In genomic region chr3:48664929-48665328, GRCh38 we compare ENCODE assay signal across 30 cellular contexts. TPM values are rescaled to one million over a fixed set of nuclear protein-coding genes. Genes with fewer than 3 reads are reported as not detected.
A peak's percentile ranks its signal among the peaks of the same experiment; 100 is the strongest.
DNase-seq lines count a peak whose midpoint lies in the region; FAIRE-seq and TF ChIP-seq lines count a peak whose summit lies in the region.
"Had no signal": no experiment of that assay in that cellular context is flagged by ENCODE, and none has a peak within 500 bp of the region (broad histone marks: within the 10 kb centered on the region; RNA-seq: fewer than 3 reads in every experiment).

No MANE protein-coding gene starts in this region.

- H3K79me2 ChIP-seq in H1 (ENCODE audit: control insufficient read depth in 1 of 2, insufficient read depth in 2 of 2, low read length in 2 of 2) (no peaks in the 10 kb centered on the region), osteoblast (ENCODE audit: insufficient read depth, low read length) (no peaks in the 10 kb centered on the region)

- peak overlapping the region; percentile 86; the same call in 1 of the 2 replicates for H2AK5ac ChIP-seq in H1 (ENCODE audit: low read depth, low read length)

- no peak overlapping the region; the same call in 1 of the 2 replicates for H3K27ac ChIP-seq in HUES64 (ENCODE audit: low read depth, low read length)
- H3K27ac ChIP-seq in H1 (ENCODE audit: low read depth, low read length), result no peak overlapping the region
- H3K27ac ChIP-seq in osteoblast (ENCODE audit: low read depth, low read length), result peak overlapping the region; percentile 99
- H3K27ac ChIP-seq: ovary had no signal

- H3K4me1 ChIP-seq in HUES64 (ENCODE audit: insufficient read depth, low read length) (peaks cover 4% of the 10 kb centered on the region; the same call in 1 of the 2 replicates), H1 (replicated peaks in 1 of 4; ENCODE audit: control insufficient read depth in 3 of 4, insufficient read depth in 4 of 4, low read length in 3 of 4) (peaks cover 0 to 11% (median 7%) of the 10 kb centered on the region in 4 experiments; a peak in 5 of 7 replicates), osteoblast (ENCODE audit: insufficient read depth, low read length) (peaks cover 18% of the 10 kb centered on the region)

- H4K20me1 ChIP-seq in H1 (replicated peaks in 1 of 2; ENCODE audit: control insufficient read depth in 1 of 2, insufficient read depth in 2 of 2, low read length in 2 of 2) (peaks cover 5 to 12% of the 10 kb centered on the region in 2 experiments), osteoblast (ENCODE audit: insufficient read depth, low read length) (peaks cover 6% of the 10 kb centered on the region)

- no peak for TF ChIP-seq EP300 in H1 (IDR thresholded peaks at IDR 0.05; ENCODE audit: borderline replicate concordance in 1 of 2, low read depth in 2 of 2, low read length in 2 of 2)

- H3K27me3 ChIP-seq in HUES64 (ENCODE audit: insufficient read depth, low read length) (no peaks in the 10 kb centered on the region), H1 (replicated peaks in 1 of 4; ENCODE audit: control insufficient read depth in 3 of 4, extremely low read depth in 1 of 4, insufficient read depth in 3 of 4, low read length in 3 of 4) (0 out of 7 replicates have a peak, but pooled peaks cover 0 to 4% (median 0%) of the 10 kb centered on the region in 4 experiments), osteoblast (ENCODE audit: insufficient read depth, low read length) (no peaks in the 10 kb centered on the region)
- H3K27me3 ChIP-seq: ovary had no signal

- TF ChIP-seq CTCF in H1 (IDR thresholded peaks at IDR 0.05; ENCODE audit: control extremely low read depth in 1 of 3, insufficient read depth in 1 of 3, low read depth in 1 of 3, low read length in 3 of 3) (no peak), osteoblast (IDR thresholded peaks at IDR 0.05; ENCODE audit: extremely low read depth, low read depth, low read length) (no peak)

- peak; percentile 22 for DNase-seq in NCI-H82 (lab: John Stamatoyannopoulos, UW)
- DNase-seq in NCI-H82 treated with DMSO at 0.1 percent for 48 hours (lab: John Stamatoyannopoulos, UW; ENCODE audit: unreplicated experiment), result no peak
- DNase-seq in H1 (ENCODE audit: low read depth in 1 of 2, low spot score in 2 of 2), result no peak
- DNase-seq in osteoblast (ENCODE audit: insufficient read length, low spot score, missing footprints), result peak; percentile 27
- no peak for DNase-seq in occipital lobe (lab: John Stamatoyannopoulos, UW)
- no peak for DNase-seq in NCI-H510A treated with DMSO at 0.1 percent for 48 hours (lab: John Stamatoyannopoulos, UW)
- DNase-seq in islet precursor cell, result no peak
- DNase-seq: activated CD4-positive, alpha-beta T cell treated with anti-CD3 and anti-CD28 coated beads for 36 hours; activated naive CD8-positive, alpha-beta T cell treated with anti-CD3 and anti-CD28 coated beads for 36 hours; activated T-cell treated with anti-CD3 and anti-CD28 coated beads for 4 hours; aorta; CD8-positive, alpha-beta memory T cell; hypothalamus; KBM-7; left ventricle myocardium inferior; MM.1S; naive B cell; NCI-H526; ovary; stimulated activated CD4-positive, alpha-beta T cell treated with anti-CD3 and anti-CD28 coated beads, Interleukin-1b, Interleukin-23, amount 100 ng/mL, for 48 hours; T-helper 2 cell; transverse colon had no signal

- H3K9me3 ChIP-seq in HUES64 (ENCODE audit: insufficient read depth, low read depth, low read length) (no peaks in the 10 kb centered on the region), H1 (ENCODE audit: insufficient read depth in 2 of 2, low read depth in 1 of 2, low read length in 1 of 2) (no peaks in the 10 kb centered on the region), osteoblast (ENCODE audit: low read depth, low read length) (no peaks in the 10 kb centered on the region)
- H3K9me3 ChIP-seq: A549, gastroesophageal sphincter, HAP-1, left ventricle myocardium inferior, ovary, transverse colon had no signal

- H4K8ac ChIP-seq in H1 (ENCODE audit: extremely low read depth, insufficient read depth, low read length), result no peak overlapping the region

- peak overlapping the region; percentile 72; the same call in 1 of the 2 replicates for H2BK15ac ChIP-seq in H1 (ENCODE audit: low read length)

- H3K4ac ChIP-seq in H1 (replicated peaks; ENCODE audit: insufficient read length, low read depth, low read length), result no peak overlapping the region

- no peak overlapping the region for H2AFZ ChIP-seq in H1 (ENCODE audit: low read length)
- no peak overlapping the region for H2AFZ ChIP-seq in osteoblast (ENCODE audit: low read length)

- H4K5ac ChIP-seq in H1 (ENCODE audit: insufficient read length, low read depth, low read length), result no peak overlapping the region

- H3K18ac ChIP-seq in H1 (ENCODE audit: extremely low read depth, low read length), result no peak overlapping the region

- H2BK12ac ChIP-seq in H1 (ENCODE audit: low read depth, low read length), result 0 out of 2 replicates have a peak overlapping the region, but pooled peaks have one; percentile 50

- peak overlapping the region in 1 of 2 experiments; percentile 77; a peak in 1 of 4 replicates for H3K4me2 ChIP-seq in H1 (ENCODE audit: insufficient read depth in 1 of 2, low read depth in 2 of 2, low read length in 2 of 2)
- no peak overlapping the region for H3K4me2 ChIP-seq in osteoblast (ENCODE audit: insufficient read depth, low read length)
- H3K4me2 ChIP-seq: smooth muscle cell had no signal

- peak overlapping the region; percentile 15; the same call in 1 of the 2 replicates for H3K9ac ChIP-seq in HUES64 (ENCODE audit: low read depth, low read length)
- no peak overlapping the region for H3K9ac ChIP-seq in H1 (replicated peaks in 1 of 4; ENCODE audit: extremely low read depth in 1 of 4, low read depth in 3 of 4, low read length in 3 of 4)

- 0 out of 2 replicates have a peak overlapping the region, but pooled peaks have one; percentile 52 for H2BK5ac ChIP-seq in H1 (ENCODE audit: low read depth, low read length)

- TF ChIP-seq RAD21 in H1 (IDR thresholded peaks at IDR 0.05 in 1 of 2, conservative IDR thresholded peaks at IDR 0.05 in 1 of 2; ENCODE audit: low read depth in 2 of 2, low read length in 2 of 2), result no peak

- peak in 1 of 2 experiments; percentile 53; a peak in 2 of 3 replicates for TF ChIP-seq POLR2A in H1 (IDR thresholded peaks at IDR 0.05; ENCODE audit: control extremely low read depth in 1 of 2, low read depth in 2 of 2, low read length in 2 of 2)

- CTCF ChIA-PET in H1 (lab: Charles Lee; ENCODE audit: partially characterized antibody), result interaction anchor here (0.9 to 5.2 kb wide), 12 partner anchors 10 to 357 kb away, joined by 3 to 27 read pairs (median 3); partner anchors contain the start of genes NCKIPSD, NDUFAF3, PRKAR2A and SLC26A6

- H3K23me2 ChIP-seq in H1 (ENCODE audit: low read depth, low read length), result peaks cover 12% of the 10 kb centered on the region; the same call in 1 of the 2 replicates

- POLR2A ChIA-PET in H1 (lab: Charles Lee; ENCODE audit: partially characterized antibody), result interaction anchor here (1.5 to 11.1 kb wide), 8 partner anchors 13 to 75 kb away, joined by 3 to 175 read pairs (median 42); partner anchors contain the start of genes NCKIPSD and SLC26A6

- no peak for FAIRE-seq in H1 (lab: Jason Lieb, UNC)
- FAIRE-seq: A549, G401.6 had no signal

- no peak overlapping the region for H3K56ac ChIP-seq in H1 (replicated peaks; ENCODE audit: insufficient read length, low read depth, low read length)

- no peak overlapping the region for H3K14ac ChIP-seq in H1 (ENCODE audit: insufficient read length)

- peaks cover 21% of the 10 kb centered on the region for H3K36me3 ChIP-seq in HUES64 (ENCODE audit: insufficient read depth, low read length)
- H3K36me3 ChIP-seq in H1 (ENCODE audit: control insufficient read depth in 2 of 4, insufficient read depth in 4 of 4, low read length in 3 of 4), result peaks cover 0 to 12% (median 1%) of the 10 kb centered on the region in 4 experiments; a peak in 4 of 8 replicates
- no peaks in the 10 kb centered on the region for H3K36me3 ChIP-seq in osteoblast (ENCODE audit: insufficient read depth, low read length)
- H3K36me3 ChIP-seq: gastroesophageal sphincter, left ventricle myocardium inferior, ovary, transverse colon had no signal

- no peak overlapping the region for H2BK20ac ChIP-seq in H1 (ENCODE audit: low read length)

- 79% methylated on average over 3 of the region's 4 CpGs for WGBS in HUES64
- 92% methylated on average over 4 of the region's 4 CpGs; no CpG with 5 or more reads in 1 of the 2 experiments for WGBS in H1 (ENCODE audit: extremely low coverage in 1 of 2, insufficient coverage in 1 of 2, insufficient read length in 1 of 2, insufficient replicate concordance in 2 of 2, low coverage in 1 of 2, low lambda C conversion rate in 2 of 2, missing lambda C conversion rate in 1 of 2), 2 experiments

- 0 out of 2 replicates have a peak overlapping the region, but pooled peaks have one; percentile 79 for H3K4me3 ChIP-seq in HUES64 (ENCODE audit: low read length)
- H3K4me3 ChIP-seq in H1 (ENCODE audit: extremely low read depth in 1 of 4, insufficient read depth in 2 of 4, low read depth in 3 of 4, low read length in 4 of 4), result no peak overlapping the region
- no peak overlapping the region for H3K4me3 ChIP-seq in osteoblast (ENCODE audit: insufficient read depth, low read length)
- H3K4me3 ChIP-seq: A549, gastroesophageal sphincter, ovary, smooth muscle cell, transverse colon had no signal

- no peak overlapping the region for H3K23ac ChIP-seq in H1 (ENCODE audit: insufficient read length)

- no peak overlapping the region for H2BK120ac ChIP-seq in H1 (replicated peaks; ENCODE audit: low read depth, low read length)

- peaks cover 2% of the 10 kb centered on the region; the same call in 1 of the 2 replicates for H3K79me1 ChIP-seq in H1 (ENCODE audit: low read depth, low read length)

- no peak overlapping the region for H4K91ac ChIP-seq in H1 (replicated peaks; ENCODE audit: insufficient read length, low read length)

RNA-seq across cellular contexts. Expression of gene CELSR3, which starts 2.2 kb away (rescaled TPM):
- polyA plus RNA-seq in HUES64 (2013, experiment 1 of 2), result 10.1 TPM
- polyA plus RNA-seq in HUES64 (2013, experiment 2 of 2), result 12.7 TPM
- 26.7 and 29.5 TPM in 2 replicates for total RNA-seq in H1 (2021; fragmentation: NEBNext Ultra II Directional; extraction: Animal tissue kit (Norgen Biotek cat#: 25700))
- 11.6 and 17.5 TPM in 2 replicates for polyA plus RNA-seq in H1 (2011; rRNA removed)
- 11.5 TPM for polyA plus RNA-seq in H1 (2011; cell fraction: cytosol; rRNA removed)
- 57.7 TPM for polyA plus RNA-seq in H1 (2011; cell fraction: nucleus; rRNA removed)
- polyA plus RNA-seq in H1 (2012, experiment 1 of 2), result 16.1 to 23.3 TPM (median 21.1 TPM) in 4 replicates
- 19.3 TPM for polyA plus RNA-seq in H1 (2012, experiment 2 of 2)
- 17.3 TPM for polyA plus RNA-seq in H1 (2013, experiment 1 of 2)
- 14.2 TPM for polyA plus RNA-seq in H1 (2013, experiment 2 of 2)
- 26.2 and 26.5 TPM in 2 replicates for polyA minus RNA-seq in H1 (2011; rRNA and poly(A)+ RNA removed)
- 20.9 TPM for polyA minus RNA-seq in H1 (2011; cell fraction: cytosol; rRNA and poly(A)+ RNA removed)
- polyA minus RNA-seq in H1 (2011; cell fraction: nucleus; rRNA and poly(A)+ RNA removed), result 30.1 TPM
- total RNA-seq in osteoblast (1.2 and 1.4 TPM in 2 replicates), occipital lobe (34.5 TPM)

RNA-seq across cellular contexts. Expression of gene NCKIPSD, which starts 20.8 kb away (rescaled TPM):
- polyA plus RNA-seq in HUES64 (2013, experiment 1 of 2), result 26.5 TPM
- 25.8 TPM for polyA plus RNA-seq in HUES64 (2013, experiment 2 of 2)
- total RNA-seq in H1 (2021; fragmentation: NEBNext Ultra II Directional; extraction: Animal tissue kit (Norgen Biotek cat#: 25700)), result 31.7 and 34.7 TPM in 2 replicates
- 91.8 and 114 TPM in 2 replicates for polyA plus RNA-seq in H1 (2011; rRNA removed)
- polyA plus RNA-seq in H1 (2011; cell fraction: cytosol; rRNA removed), result 64.6 TPM
- polyA plus RNA-seq in H1 (2011; cell fraction: nucleus; rRNA removed), result 127 TPM
- 20.3 to 43.2 TPM (median 36.1 TPM) in 4 replicates for polyA plus RNA-seq in H1 (2012, experiment 1 of 2)
- 31.2 TPM for polyA plus RNA-seq in H1 (2012, experiment 2 of 2)
- 19.0 TPM for polyA plus RNA-seq in H1 (2013, experiment 1 of 2)
- polyA plus RNA-seq in H1 (2013, experiment 2 of 2), result 19.0 TPM
- 47.8 and 85.2 TPM in 2 replicates for polyA minus RNA-seq in H1 (2011; rRNA and poly(A)+ RNA removed)
- 45.2 TPM for polyA minus RNA-seq in H1 (2011; cell fraction: cytosol; rRNA and poly(A)+ RNA removed)
- polyA minus RNA-seq in H1 (2011; cell fraction: nucleus; rRNA and poly(A)+ RNA removed), result 48.5 TPM
- total RNA-seq in osteoblast, result 17.1 and 17.7 TPM in 2 replicates
- total RNA-seq in occipital lobe, result 8.4 TPM

RNA-seq across cellular contexts. Expression of gene SLC26A6, which starts 29.7 kb away (rescaled TPM):
- polyA plus RNA-seq in HUES64 (2013, experiment 1 of 2), result 42.0 TPM
- 40.4 TPM for polyA plus RNA-seq in HUES64 (2013, experiment 2 of 2)
- total RNA-seq in H1 (2021; fragmentation: NEBNext Ultra II Directional; extraction: Animal tissue kit (Norgen Biotek cat#: 25700)), result 50.4 and 51.2 TPM in 2 replicates
- 58.0 and 97.1 TPM in 2 replicates for polyA plus RNA-seq in H1 (2011; rRNA removed)
- polyA plus RNA-seq in H1 (2011; cell fraction: cytosol; rRNA removed), result 56.2 TPM
- 414 TPM for polyA plus RNA-seq in H1 (2011; cell fraction: nucleus; rRNA removed)
- polyA plus RNA-seq in H1 (2012, experiment 1 of 2), result 41.3 to 61.6 TPM (median 60.3 TPM) in 4 replicates
- 50.8 TPM for polyA plus RNA-seq in H1 (2012, experiment 2 of 2)
- polyA plus RNA-seq in H1 (2013, experiment 1 of 2), result 59.4 TPM
- polyA plus RNA-seq in H1 (2013, experiment 2 of 2), result 53.8 TPM
- polyA minus RNA-seq in H1 (2011; rRNA and poly(A)+ RNA removed), result 49.8 and 64.4 TPM in 2 replicates
- polyA minus RNA-seq in H1 (2011; cell fraction: cytosol; rRNA and poly(A)+ RNA removed), result 34.9 TPM
- polyA minus RNA-seq in H1 (2011; cell fraction: nucleus; rRNA and poly(A)+ RNA removed), result 74.3 TPM
- total RNA-seq in osteoblast, result 26.2 and 30.8 TPM in 2 replicates
- total RNA-seq in occipital lobe, result 4.5 TPM

RNA-seq across cellular contexts. Expression of gene TMEM89, which starts 43.4 kb away (rescaled TPM):
- polyA plus RNA-seq in HUES64 (2013, experiment 1 of 2), result not detected
- not detected for polyA plus RNA-seq in HUES64 (2013, experiment 2 of 2)
- not detected in 2 replicates for total RNA-seq in H1 (2021; fragmentation: NEBNext Ultra II Directional; extraction: Animal tissue kit (Norgen Biotek cat#: 25700))
- polyA plus RNA-seq in H1 (2011; rRNA removed), result 0.24 TPM in 1 of 2 replicates, not detected in the other
- polyA plus RNA-seq in H1 (2011; cell fraction: cytosol; rRNA removed), result not detected
- 1.3 TPM for polyA plus RNA-seq in H1 (2011; cell fraction: nucleus; rRNA removed)
- polyA plus RNA-seq in H1 (2012, experiment 1 of 2), result 0.34 to 0.42 TPM in 2 of 4 replicates, not detected in the others
- polyA plus RNA-seq in H1 (2012, experiment 2 of 2), result not detected
- polyA plus RNA-seq in H1 (2013, experiment 1 of 2), result 0.12 TPM
- 0.11 TPM for polyA plus RNA-seq in H1 (2013, experiment 2 of 2)
- not detected in 2 replicates for polyA minus RNA-seq in H1 (2011; rRNA and poly(A)+ RNA removed)
- polyA minus RNA-seq in H1 (2011; cell fraction: cytosol; rRNA and poly(A)+ RNA removed), result not detected
- not detected for polyA minus RNA-seq in H1 (2011; cell fraction: nucleus; rRNA and poly(A)+ RNA removed)
- total RNA-seq in osteoblast (0.59 TPM in 1 of 2 replicates, not detected in the other), occipital lobe (not detected)
- total RNA-seq: activated naive CD8-positive, alpha-beta T cell treated with anti-CD3 and anti-CD28 coated beads for 36 hours; aorta; CD8-positive, alpha-beta memory T cell; gastroesophageal sphincter; HT-29; left ventricle myocardium inferior; ovary; RPMI7951; smooth muscle cell had no signal
- polyA plus RNA-seq: A549; CD8-positive, alpha-beta memory T cell; ovary had no signal

RNA-seq across cellular contexts. Expression of gene IP6K2, which starts 52.1 kb away (rescaled TPM):
- 87.0 TPM for polyA plus RNA-seq in HUES64 (2013, experiment 1 of 2)
- polyA plus RNA-seq in HUES64 (2013, experiment 2 of 2), result 106 TPM
- total RNA-seq in H1 (2021; fragmentation: NEBNext Ultra II Directional; extraction: Animal tissue kit (Norgen Biotek cat#: 25700)), result 89.4 and 95.8 TPM in 2 replicates
- 144 and 166 TPM in 2 replicates for polyA plus RNA-seq in H1 (2011; rRNA removed)
- 147 TPM for polyA plus RNA-seq in H1 (2011; cell fraction: cytosol; rRNA removed)
- polyA plus RNA-seq in H1 (2011; cell fraction: nucleus; rRNA removed), result 343 TPM
- 107 to 124 TPM (median 113 TPM) in 4 replicates for polyA plus RNA-seq in H1 (2012, experiment 1 of 2)
- 81.5 TPM for polyA plus RNA-seq in H1 (2012, experiment 2 of 2)
- polyA plus RNA-seq in H1 (2013, experiment 1 of 2), result 118 TPM
- 106 TPM for polyA plus RNA-seq in H1 (2013, experiment 2 of 2)
- 89.4 and 110 TPM in 2 replicates for polyA minus RNA-seq in H1 (2011; rRNA and poly(A)+ RNA removed)
- 53.8 TPM for polyA minus RNA-seq in H1 (2011; cell fraction: cytosol; rRNA and poly(A)+ RNA removed)
- polyA minus RNA-seq in H1 (2011; cell fraction: nucleus; rRNA and poly(A)+ RNA removed), result 90.6 TPM
- total RNA-seq in osteoblast, result 38.0 and 44.9 TPM in 2 replicates
- 90.6 TPM for total RNA-seq in occipital lobe

Comparison
In these comparisons a context has a peak if more than half of its experiments do, and no peak if none do; other contexts are left out.
1. DNase-seq: peak in NCI-H82 (single experiment) and osteoblast (single experiment); none in NCI-H82 treated with DMSO at 0.1 percent for 48 hours (single experiment), H1 (0 of 2), occipital lobe (single experiment), NCI-H510A treated with DMSO at 0.1 percent for 48 hours (single experiment) and islet precursor cell (single experiment).
2. RNA of gene CELSR3, which starts 2.2 kb away (total RNA-seq): 34.5 TPM in occipital lobe (single experiment) and 26.7 to 29.5 TPM in H1; 1.2 to 1.4 TPM in osteoblast; every median in the first group is over 10 times any median in the second.